In genomic region chr7:155509025-155509724, GRCh38 we compare ENCODE assay signal across 11 cellular contexts. TPM values are rescaled to one million over a fixed set of nuclear protein-coding genes. Genes with fewer than 3 reads are reported as not detected.
A peak's percentile ranks its signal among the peaks of the same experiment; 100 is the strongest.
DNase-seq lines count a peak whose midpoint lies in the region; ATAC-seq lines count a peak whose summit lies in the region.
"Had no signal": no experiment of that assay in that cellular context is flagged by ENCODE, and none has a peak within 500 bp of the region (broad histone marks: within the 10 kb centered on the region; RNA-seq: fewer than 3 reads in every experiment).

No MANE protein-coding gene starts in this region.

- peaks cover 100% of the 10 kb centered on the region for H3K27me3 Mint-ChIP-seq in activated T-cell treated with anti-CD3 and anti-CD28 coated beads, Interleukin-2, amount 50 U/mL, for 72 hours (ENCODE audit: low read depth)
- H3K27me3 Mint-ChIP-seq in activated CD8-positive, alpha-beta T cell treated with anti-CD3 and anti-CD28 coated beads, Interleukin-2, amount 10 ng/mL, durations not matched to agents 7 days and 5 days (ENCODE audit: low read depth): peaks cover 73% of the 10 kb centered on the region
- peaks cover 39 to 49% (median 42%) of the 10 kb centered on the region in 3 donors for H3K27me3 Mint-ChIP-seq in immature natural killer cell (ENCODE audit: low read depth in 3 of 3)
- H3K27me3 Mint-ChIP-seq in stimulated activated naive B cell treated with anti-CD40 and anti-IgM and Interleukin-4, amounts not matched to agents 10 μg/mL and 1 μg/mL and 100 μg/mL, for 72 hours: peaks cover 55 to 80% of the 10 kb centered on the region in 2 donors

- H3K9me3 Mint-ChIP-seq in activated T-cell treated with anti-CD3 and anti-CD28 coated beads, Interleukin-2, amount 50 U/mL, for 72 hours: no peaks in the 10 kb centered on the region
- no peaks in the 10 kb centered on the region for H3K9me3 Mint-ChIP-seq in activated CD8-positive, alpha-beta T cell treated with anti-CD3 and anti-CD28 coated beads, Interleukin-2, amount 10 ng/mL, durations not matched to agents 7 days and 5 days (ENCODE audit: insufficient read depth)
- no peaks in the 10 kb centered on the region for H3K9me3 Mint-ChIP-seq in immature natural killer cell
- H3K9me3 Mint-ChIP-seq in stimulated activated naive B cell treated with anti-CD40 and anti-IgM and Interleukin-4, amounts not matched to agents 10 μg/mL and 1 μg/mL and 100 μg/mL, for 72 hours: peaks cover 0 to 3% of the 10 kb centered on the region in 2 donors

- peaks cover 0 to 4% of the 10 kb centered on the region in 2 donors for H3K36me3 Mint-ChIP-seq in activated T-cell treated with anti-CD3 and anti-CD28 coated beads, Interleukin-2, amount 50 U/mL, for 72 hours (ENCODE audit: insufficient read depth in 2 of 2)
- peaks cover 12% of the 10 kb centered on the region for H3K36me3 Mint-ChIP-seq in activated CD8-positive, alpha-beta T cell treated with anti-CD3 and anti-CD28 coated beads, Interleukin-2, amount 10 ng/mL, durations not matched to agents 7 days and 5 days (ENCODE audit: low read depth)
- peaks cover 0 to 3% (median 0%) of the 10 kb centered on the region in 3 donors for H3K36me3 Mint-ChIP-seq in immature natural killer cell
- H3K36me3 Mint-ChIP-seq in stimulated activated naive B cell treated with anti-CD40 and anti-IgM and Interleukin-4, amounts not matched to agents 10 μg/mL and 1 μg/mL and 100 μg/mL, for 72 hours: peaks cover 4 to 5% of the 10 kb centered on the region in 2 donors

- peak overlapping the region; percentile 77 to 79 for H3K4me3 Mint-ChIP-seq in activated T-cell treated with anti-CD3 and anti-CD28 coated beads, Interleukin-2, amount 50 U/mL, for 72 hours
- peak overlapping the region; percentile 47 for H3K4me3 Mint-ChIP-seq in activated CD8-positive, alpha-beta T cell treated with anti-CD3 and anti-CD28 coated beads, Interleukin-2, amount 10 ng/mL, durations not matched to agents 7 days and 5 days
- peak overlapping the region in 4 of 5 donors; percentile 2 to 54 (median 34) for H3K4me3 Mint-ChIP-seq in immature natural killer cell
- peak overlapping the region; percentile 43 to 61 for H3K4me3 Mint-ChIP-seq in stimulated activated naive B cell treated with anti-CD40 and anti-IgM and Interleukin-4, amounts not matched to agents 10 μg/mL and 1 μg/mL and 100 μg/mL, for 72 hours

- peaks cover 32% of the 10 kb centered on the region for H3K4me1 Mint-ChIP-seq in activated T-cell treated with anti-CD3 and anti-CD28 coated beads, Interleukin-2, amount 50 U/mL, for 72 hours (ENCODE audit: low read depth)
- peaks cover 18% of the 10 kb centered on the region for H3K4me1 Mint-ChIP-seq in activated CD8-positive, alpha-beta T cell treated with anti-CD3 and anti-CD28 coated beads, Interleukin-2, amount 10 ng/mL, durations not matched to agents 7 days and 5 days (ENCODE audit: low read depth)
- peaks cover 10 to 15% of the 10 kb centered on the region in 2 donors for H3K4me1 Mint-ChIP-seq in immature natural killer cell
- H3K4me1 Mint-ChIP-seq in stimulated activated naive B cell treated with anti-CD40 and anti-IgM and Interleukin-4, amounts not matched to agents 10 μg/mL and 1 μg/mL and 100 μg/mL, for 72 hours: peaks cover 16 to 26% of the 10 kb centered on the region in 2 donors

- ATAC-seq in activated T-cell treated with anti-CD3 and anti-CD28 coated beads, Interleukin-2, amount 50 U/mL, for 72 hours (replicated peaks in 1 of 2): no peak
- ATAC-seq in activated CD8-positive, alpha-beta T cell treated with anti-CD3 and anti-CD28 coated beads, Interleukin-2, amount 10 ng/mL, durations not matched to agents 7 days and 5 days: no peak
- no peak for ATAC-seq in stimulated activated naive B cell treated with anti-CD40 and anti-IgM and Interleukin-4, amounts not matched to agents 10 μg/mL and 1 μg/mL and 100 μg/mL, for 72 hours (replicated peaks)
- ATAC-seq in GM18519 (IDR thresholded peaks at IDR 0.05; ENCODE audit: low FRiP score, unreplicated experiment): no peak

- POLR2A ChIA-PET in activated CD8-positive, alpha-beta T cell treated with anti-CD3 and anti-CD28 coated beads, Interleukin-2, amount 10 ng/mL, durations not matched to agents 7 days and 5 days (lab: Charles Lee): no interaction called here

- peak overlapping the region; percentile 74 for H3K27ac Mint-ChIP-seq in activated T-cell treated with anti-CD3 and anti-CD28 coated beads, Interleukin-2, amount 50 U/mL, for 72 hours
- H3K27ac Mint-ChIP-seq in activated CD8-positive, alpha-beta T cell treated with anti-CD3 and anti-CD28 coated beads, Interleukin-2, amount 10 ng/mL, durations not matched to agents 7 days and 5 days: peak overlapping the region; percentile 8
- H3K27ac Mint-ChIP-seq in immature natural killer cell: no peak overlapping the region
- H3K27ac Mint-ChIP-seq in stimulated activated naive B cell treated with anti-CD40 and anti-IgM and Interleukin-4, amounts not matched to agents 10 μg/mL and 1 μg/mL and 100 μg/mL, for 72 hours: peak overlapping the region; percentile 73

- CTCF ChIA-PET in activated CD8-positive, alpha-beta T cell treated with anti-CD3 and anti-CD28 coated beads, Interleukin-2, amount 10 ng/mL, durations not matched to agents 7 days and 5 days (lab: Charles Lee): interaction anchor here (1.5 kb wide), 1 partner anchor 15 kb away, joined by 3 read pairs; no protein-coding TSS in a partner anchor

- DNase-seq in activated T-cell treated with anti-CD3 and anti-CD28 coated beads, Interleukin-2, amount 50 U/mL, for 72 hours: no peak
- DNase-seq in activated T-cell treated with anti-CD3 and anti-CD28 coated beads, Interleukin-2, amount 50 U/mL, for 1 hour: no peak
- DNase-seq in activated CD8-positive, alpha-beta T cell treated with anti-CD3 and anti-CD28 coated beads, Interleukin-2, amount 10 ng/mL, durations not matched to agents 7 days and 5 days: no peak
- DNase-seq in immature natural killer cell: no peak
- no peak for DNase-seq in stimulated activated naive B cell treated with anti-CD40 and anti-IgM and Interleukin-4, amounts not matched to agents 10 μg/mL and 1 μg/mL and 100 μg/mL, for 72 hours
- no peak for DNase-seq in activated CD4-positive, CD25-positive, alpha-beta regulatory T cell treated with anti-CD3 and anti-CD28 coated beads, Interleukin-2, amount 50 U/mL, for 72 hours
- DNase-seq in DMS114 treated with DMSO at 0.1 percent for 48 hours (lab: John Stamatoyannopoulos, UW; ENCODE audit: unreplicated experiment): no peak
- DNase-seq: left colon; stimulated activated CD4-positive, alpha-beta T cell treated with anti-CD3 and anti-CD28 coated beads, Interleukin-4, amount 100 ng/mL, for 4 hours had no signal

RNA-seq across cellular contexts. Expression of gene CNPY1, which starts 37.2 kb away (rescaled TPM):
- not detected for total RNA-seq in activated T-cell treated with anti-CD3 and anti-CD28 coated beads, Interleukin-2, amount 50 U/mL, for 72 hours
- total RNA-seq in activated CD8-positive, alpha-beta T cell treated with anti-CD3 and anti-CD28 coated beads, Interleukin-2, amount 10 ng/mL, durations not matched to agents 7 days and 5 days: not detected
- not detected for polyA plus RNA-seq in immature natural killer cell
- total RNA-seq: left colon, OCI-LY7 had no signal

RNA-seq across cellular contexts. Expression of gene EN2, which starts 51.2 kb away (rescaled TPM):
- not detected for total RNA-seq in activated T-cell treated with anti-CD3 and anti-CD28 coated beads, Interleukin-2, amount 50 U/mL, for 72 hours
- not detected for total RNA-seq in activated CD8-positive, alpha-beta T cell treated with anti-CD3 and anti-CD28 coated beads, Interleukin-2, amount 10 ng/mL, durations not matched to agents 7 days and 5 days
- polyA plus RNA-seq in immature natural killer cell: not detected
- total RNA-seq: left colon, OCI-LY7 had no signal

Comparison
In these comparisons a context has a peak if more than half of its experiments do, and no peak if none do; other contexts are left out.
1. H3K27ac Mint-ChIP-seq: peak in activated T-cell treated with anti-CD3 and anti-CD28 coated beads, Interleukin-2, amount 50 U/mL, for 72 hours (single experiment), activated CD8-positive, alpha-beta T cell treated with anti-CD3 and anti-CD28 coated beads, Interleukin-2, amount 10 ng/mL, durations not matched to agents 7 days and 5 days (single experiment) and stimulated activated naive B cell treated with anti-CD40 and anti-IgM and Interleukin-4, amounts not matched to agents 10 μg/mL and 1 μg/mL and 100 μg/mL, for 72 hours (single experiment); none in immature natural killer cell (0 of 6).
2. Peak in every context shown above with its lines, with median percentiles within 50 percentile points of each other: H3K4me3 Mint-ChIP-seq.